1 cellular context compared by ENCODE assay signal in genomic region chr1:108746382-108747127, GRCh38.
TF ChIP-seq lines count a peak whose summit lies in the region.

Gene STXBP3 (plus strand): TSS chr1:108746674. CDS start chr1:108746738, 64 bp downstream.

TF ChIP-seq in K562, 482 proteins besides CTCF, POLR2A, EP300 and RAD21 (continued from another document):
- peak; percentile 98 for TF ChIP-seq MGA (IDR thresholded peaks at IDR 0.05)
- no peak for TF ChIP-seq ZBTB8A (IDR thresholded peaks at IDR 0.05; ENCODE audit: partially characterized antibody)
- no peak for TF ChIP-seq CEBPB (tag; IDR thresholded peaks at IDR 0.05)
- TF ChIP-seq STAG1 (CRISPR knock-in tag; IDR thresholded peaks at IDR 0.05; ENCODE audit: borderline replicate concordance), result no peak
- 0 out of 2 replicates have a peak, but pooled peaks have one; percentile 19 for TF ChIP-seq TCF3 (CRISPR knock-in tag; IDR thresholded peaks at IDR 0.05)
- TF ChIP-seq RNF219 (CRISPR knock-in tag; IDR thresholded peaks at IDR 0.05), result no peak
- TF ChIP-seq NCOR1 (IDR thresholded peaks at IDR 0.05), result no peak; the same call in 1 of the 2 replicates
- no peak for TF ChIP-seq PYGO2 (tag; IDR thresholded peaks at IDR 0.05)
- 0 out of 2 replicates have a peak, but pooled peaks have one; percentile 37 for TF ChIP-seq ZNF75A (CRISPR knock-in tag; IDR thresholded peaks at IDR 0.05)
- TF ChIP-seq GTF2A2 (tag; IDR thresholded peaks at IDR 0.05), result peak; percentile 61; the same call in 1 of the 2 replicates
- TF ChIP-seq ZNF696 (CRISPR knock-in tag; conservative IDR thresholded peaks at IDR 0.05), result no peak
- TF ChIP-seq ZNF644 (tag; IDR thresholded peaks at IDR 0.05; ENCODE audit: low read depth), result peak; percentile 61; the same call in 1 of the 2 replicates
- TF ChIP-seq ATF6 (CRISPR knock-in tag; IDR thresholded peaks at IDR 0.05), result no peak
- peak; percentile 59; the same call in 1 of the 2 replicates for TF ChIP-seq CHD2 (IDR thresholded peaks at IDR 0.05; ENCODE audit: low read depth, low read length)
- peak; percentile 18; the same call in 1 of the 2 replicates for TF ChIP-seq ZNF143 (CRISPR knock-in tag; IDR thresholded peaks at IDR 0.05)
- 0 out of 2 replicates have a peak, but pooled peaks have one; percentile 23 for TF ChIP-seq BACH1 (tag; IDR thresholded peaks at IDR 0.05)
- no peak for TF ChIP-seq XRCC4 (IDR thresholded peaks at IDR 0.05; ENCODE audit: extremely low read depth, insufficient read depth, insufficient read length)
